13 cellular contexts compared by ENCODE assay signal in the genomic region with DNA sequence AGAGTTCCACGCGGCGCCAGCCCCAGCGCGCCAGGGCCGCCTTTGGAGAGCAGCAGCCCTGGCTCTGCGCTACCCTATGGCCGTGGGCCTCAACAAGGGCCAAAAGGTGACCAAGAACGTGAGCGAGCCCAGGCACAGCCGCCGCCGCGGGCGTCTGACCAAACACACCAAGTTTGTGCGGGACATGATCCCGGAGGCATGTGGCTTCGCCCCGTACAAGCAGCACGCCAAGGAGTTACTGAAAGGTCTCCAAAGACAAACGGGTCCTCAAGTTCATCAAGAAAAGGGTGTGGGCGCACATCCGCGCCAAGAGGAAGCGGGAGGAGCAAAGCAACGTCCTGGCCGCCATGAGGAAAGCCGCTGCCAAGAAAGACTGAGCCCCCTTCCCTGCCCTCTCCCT.
"Had no signal": no experiment of that assay in that cellular context is flagged by ENCODE, and none has a peak within 500 bp of the region (broad histone marks: within the 10 kb centered on the region; RNA-seq: fewer than 3 reads in every experiment).

No MANE protein-coding gene starts in this region.

- H3K27ac Mint-ChIP-seq: activated naive CD8-positive, alpha-beta T cell; stimulated activated memory B cell treated with anti-CD40 and anti-IgM and Interleukin-4, amounts not matched to agents 10 μg/mL and 1 μg/mL and 100 μg/mL, for 72 hours had no signal

- H3K27me3 Mint-ChIP-seq: activated naive CD8-positive, alpha-beta T cell; brain; central memory CD8-positive, alpha-beta T cell; stimulated activated memory B cell treated with anti-CD40 and anti-IgM and Interleukin-4, amounts not matched to agents 10 μg/mL and 1 μg/mL and 100 μg/mL, for 72 hours had no signal

- ATAC-seq: activated CD4-positive, CD25-positive, alpha-beta regulatory T cell treated with anti-CD3 and anti-CD28 coated beads, Interleukin-2, amount 50 U/mL, for 24 hours; stimulated activated memory B cell treated with anti-CD40 and anti-IgM and Interleukin-4, amounts not matched to agents 10 μg/mL and 1 μg/mL and 100 μg/mL, for 72 hours had no signal

- H3K4me3 Mint-ChIP-seq: activated naive CD8-positive, alpha-beta T cell; brain; central memory CD8-positive, alpha-beta T cell; stimulated activated memory B cell treated with anti-CD40 and anti-IgM and Interleukin-4, amounts not matched to agents 10 μg/mL and 1 μg/mL and 100 μg/mL, for 72 hours had no signal

- H3K4me3 ChIP-seq: thyroid gland had no signal

- H3K36me3 ChIP-seq: thyroid gland had no signal

- H3K27me3 ChIP-seq: thyroid gland had no signal

- DNase-seq: activated CD4-positive, alpha-beta T cell treated with anti-CD3 and anti-CD28 coated beads, Interleukin-2, amount 50 U/mL, for 1 hour; activated CD8-positive, alpha-beta memory T cell treated with anti-CD3 and anti-CD28 coated beads for 24 hours; activated gamma-delta T cell treated with Interleukin-2 at 50 U/mL for 16 hours; amniotic stem cell; effector CD8-positive, alpha-beta T cell; foreskin melanocyte; T-helper 9 cell; thyroid gland had no signal

- H3K9me3 ChIP-seq: thyroid gland had no signal

- H3K27ac ChIP-seq: thyroid gland had no signal

- H3K9me3 Mint-ChIP-seq: brain; central memory CD8-positive, alpha-beta T cell; stimulated activated memory B cell treated with anti-CD40 and anti-IgM and Interleukin-4, amounts not matched to agents 10 μg/mL and 1 μg/mL and 100 μg/mL, for 72 hours had no signal
